In the genomic region with DNA sequence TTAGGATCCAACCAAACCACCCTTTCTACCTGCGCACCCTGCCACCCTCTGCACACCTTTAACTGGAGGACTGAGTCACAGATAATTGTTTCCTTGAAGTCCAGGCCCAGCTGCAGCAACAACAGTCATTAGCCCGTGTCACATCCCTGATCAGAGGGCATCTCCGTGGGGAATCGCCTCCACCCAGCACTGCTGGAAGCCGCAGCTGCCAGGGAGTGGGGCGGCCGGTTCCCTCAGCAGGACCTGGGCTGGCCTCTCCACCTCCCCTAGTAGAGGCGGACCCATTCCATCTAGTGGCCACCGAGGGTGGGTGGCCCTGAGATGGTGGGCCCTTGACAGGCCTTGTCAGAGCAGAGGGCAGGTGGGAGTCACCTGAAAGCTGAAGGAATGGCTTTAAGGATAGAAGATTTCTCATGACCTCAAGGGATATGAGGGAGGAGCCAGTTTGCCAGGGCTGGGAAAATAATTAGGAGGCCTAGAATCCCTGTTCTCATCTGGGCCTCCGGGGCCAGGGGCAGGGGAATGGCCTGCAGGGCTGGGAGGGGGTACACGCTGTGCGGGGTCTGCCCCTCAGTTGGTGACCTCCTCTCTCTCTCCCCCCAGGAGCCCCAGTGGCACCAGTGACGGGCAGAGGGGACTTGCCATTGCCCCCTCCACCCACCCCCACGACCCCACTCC, we compare ENCODE assay signal across 2 cellular contexts.
TF ChIP-seq lines count a peak whose summit lies in the region.

No MANE protein-coding gene starts in this region.

TF ChIP-seq in GM12878, 131 proteins besides CTCF, POLR2A, EP300 and RAD21 (continues in another document):
- TF ChIP-seq SMAD5 (IDR thresholded peaks at IDR 0.05; ENCODE audit: low read depth) (no peak), YBX1 (IDR thresholded peaks at IDR 0.05) (no peak), TCF7 (IDR thresholded peaks at IDR 0.05; ENCODE audit: borderline replicate concordance) (no peak), MTA3 (IDR thresholded peaks at IDR 0.05; ENCODE audit: borderline replicate concordance, low read length) (no peak), SIX5 (IDR thresholded peaks at IDR 0.05; ENCODE audit: low read depth, low read length, severe bottlenecking) (no peak), MYC (IDR thresholded peaks at IDR 0.05; ENCODE audit: insufficient read depth, insufficient read length, insufficient replicate concordance, low read length, severe bottlenecking) (no peak), JUNB (IDR thresholded peaks at IDR 0.05) (no peak), CBFB (IDR thresholded peaks at IDR 0.05; ENCODE audit: low read depth) (no peak), CEBPB (IDR thresholded peaks at IDR 0.05; ENCODE audit: borderline replicate concordance in 1 of 2, low read depth in 2 of 2, low read length in 2 of 2) (no peak), HDGF (IDR thresholded peaks at IDR 0.05) (no peak), SRF (IDR thresholded peaks at IDR 0.05; ENCODE audit: low read depth in 2 of 2, low read length in 2 of 2) (no peak), CHD2 (IDR thresholded peaks at IDR 0.05; ENCODE audit: borderline replicate concordance, low read depth, low read length) (no peak), RAD51 (IDR thresholded peaks at IDR 0.05) (no peak), RELA (IDR thresholded peaks at IDR 0.05; ENCODE audit: borderline replicate concordance, partially characterized antibody) (no peak)
- TF ChIP-seq, protein P1, sequence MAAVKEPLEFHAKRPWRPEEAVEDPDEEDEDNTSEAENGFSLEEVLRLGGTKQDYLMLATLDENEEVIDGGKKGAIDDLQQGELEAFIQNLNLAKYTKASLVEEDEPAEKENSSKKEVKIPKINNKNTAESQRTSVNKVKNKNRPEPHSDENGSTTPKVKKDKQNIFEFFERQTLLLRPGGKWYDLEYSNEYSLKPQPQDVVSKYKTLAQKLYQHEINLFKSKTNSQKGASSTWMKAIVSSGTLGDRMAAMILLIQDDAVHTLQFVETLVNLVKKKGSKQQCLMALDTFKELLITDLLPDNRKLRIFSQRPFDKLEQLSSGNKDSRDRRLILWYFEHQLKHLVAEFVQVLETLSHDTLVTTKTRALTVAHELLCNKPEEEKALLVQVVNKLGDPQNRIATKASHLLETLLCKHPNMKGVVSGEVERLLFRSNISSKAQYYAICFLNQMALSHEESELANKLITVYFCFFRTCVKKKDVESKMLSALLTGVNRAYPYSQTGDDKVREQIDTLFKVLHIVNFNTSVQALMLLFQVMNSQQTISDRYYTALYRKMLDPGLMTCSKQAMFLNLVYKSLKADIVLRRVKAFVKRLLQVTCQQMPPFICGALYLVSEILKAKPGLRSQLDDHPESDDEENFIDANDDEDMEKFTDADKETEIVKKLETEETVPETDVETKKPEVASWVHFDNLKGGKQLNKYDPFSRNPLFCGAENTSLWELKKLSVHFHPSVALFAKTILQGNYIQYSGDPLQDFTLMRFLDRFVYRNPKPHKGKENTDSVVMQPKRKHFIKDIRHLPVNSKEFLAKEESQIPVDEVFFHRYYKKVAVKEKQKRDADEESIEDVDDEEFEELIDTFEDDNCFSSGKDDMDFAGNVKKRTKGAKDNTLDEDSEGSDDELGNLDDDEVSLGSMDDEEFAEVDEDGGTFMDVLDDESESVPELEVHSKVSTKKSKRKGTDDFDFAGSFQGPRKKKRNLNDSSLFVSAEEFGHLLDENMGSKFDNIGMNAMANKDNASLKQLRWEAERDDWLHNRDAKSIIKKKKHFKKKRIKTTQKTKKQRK (IDR thresholded peaks at IDR 0.05; ENCODE audit: low read depth, low read length): no peak
- TF ChIP-seq, protein P2, sequence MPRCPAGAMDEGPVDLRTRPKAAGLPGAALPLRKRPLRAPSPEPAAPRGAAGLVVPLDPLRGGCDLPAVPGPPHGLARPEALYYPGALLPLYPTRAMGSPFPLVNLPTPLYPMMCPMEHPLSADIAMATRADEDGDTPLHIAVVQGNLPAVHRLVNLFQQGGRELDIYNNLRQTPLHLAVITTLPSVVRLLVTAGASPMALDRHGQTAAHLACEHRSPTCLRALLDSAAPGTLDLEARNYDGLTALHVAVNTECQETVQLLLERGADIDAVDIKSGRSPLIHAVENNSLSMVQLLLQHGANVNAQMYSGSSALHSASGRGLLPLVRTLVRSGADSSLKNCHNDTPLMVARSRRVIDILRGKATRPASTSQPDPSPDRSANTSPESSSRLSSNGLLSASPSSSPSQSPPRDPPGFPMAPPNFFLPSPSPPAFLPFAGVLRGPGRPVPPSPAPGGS (IDR thresholded peaks at IDR 0.05; ENCODE audit: borderline replicate concordance, insufficient read depth, low read depth, low read length, poor library complexity, severe bottlenecking): no peak
- TF ChIP-seq, protein P3, sequence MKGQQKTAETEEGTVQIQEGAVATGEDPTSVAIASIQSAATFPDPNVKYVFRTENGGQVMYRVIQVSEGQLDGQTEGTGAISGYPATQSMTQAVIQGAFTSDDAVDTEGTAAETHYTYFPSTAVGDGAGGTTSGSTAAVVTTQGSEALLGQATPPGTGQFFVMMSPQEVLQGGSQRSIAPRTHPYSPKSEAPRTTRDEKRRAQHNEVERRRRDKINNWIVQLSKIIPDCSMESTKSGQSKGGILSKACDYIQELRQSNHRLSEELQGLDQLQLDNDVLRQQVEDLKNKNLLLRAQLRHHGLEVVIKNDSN (IDR thresholded peaks at IDR 0.05; ENCODE audit: borderline replicate concordance, extremely low read length, insufficient read depth, low read depth, low read length): no peak
- TF ChIP-seq, protein P4, sequence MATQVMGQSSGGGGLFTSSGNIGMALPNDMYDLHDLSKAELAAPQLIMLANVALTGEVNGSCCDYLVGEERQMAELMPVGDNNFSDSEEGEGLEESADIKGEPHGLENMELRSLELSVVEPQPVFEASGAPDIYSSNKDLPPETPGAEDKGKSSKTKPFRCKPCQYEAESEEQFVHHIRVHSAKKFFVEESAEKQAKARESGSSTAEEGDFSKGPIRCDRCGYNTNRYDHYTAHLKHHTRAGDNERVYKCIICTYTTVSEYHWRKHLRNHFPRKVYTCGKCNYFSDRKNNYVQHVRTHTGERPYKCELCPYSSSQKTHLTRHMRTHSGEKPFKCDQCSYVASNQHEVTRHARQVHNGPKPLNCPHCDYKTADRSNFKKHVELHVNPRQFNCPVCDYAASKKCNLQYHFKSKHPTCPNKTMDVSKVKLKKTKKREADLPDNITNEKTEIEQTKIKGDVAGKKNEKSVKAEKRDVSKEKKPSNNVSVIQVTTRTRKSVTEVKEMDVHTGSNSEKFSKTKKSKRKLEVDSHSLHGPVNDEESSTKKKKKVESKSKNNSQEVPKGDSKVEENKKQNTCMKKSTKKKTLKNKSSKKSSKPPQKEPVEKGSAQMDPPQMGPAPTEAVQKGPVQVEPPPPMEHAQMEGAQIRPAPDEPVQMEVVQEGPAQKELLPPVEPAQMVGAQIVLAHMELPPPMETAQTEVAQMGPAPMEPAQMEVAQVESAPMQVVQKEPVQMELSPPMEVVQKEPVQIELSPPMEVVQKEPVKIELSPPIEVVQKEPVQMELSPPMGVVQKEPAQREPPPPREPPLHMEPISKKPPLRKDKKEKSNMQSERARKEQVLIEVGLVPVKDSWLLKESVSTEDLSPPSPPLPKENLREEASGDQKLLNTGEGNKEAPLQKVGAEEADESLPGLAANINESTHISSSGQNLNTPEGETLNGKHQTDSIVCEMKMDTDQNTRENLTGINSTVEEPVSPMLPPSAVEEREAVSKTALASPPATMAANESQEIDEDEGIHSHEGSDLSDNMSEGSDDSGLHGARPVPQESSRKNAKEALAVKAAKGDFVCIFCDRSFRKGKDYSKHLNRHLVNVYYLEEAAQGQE (IDR thresholded peaks at IDR 0.05; ENCODE audit: low read depth, low read length): no peak

TF ChIP-seq in HEK293T, 16 proteins besides CTCF, POLR2A, EP300 and RAD21:
- TF ChIP-seq NFRKB (IDR thresholded peaks at IDR 0.05): no peak
- TF ChIP-seq FOXA1 (IDR thresholded peaks at IDR 0.05): no peak
- no peak for TF ChIP-seq TARDBP (IDR thresholded peaks at IDR 0.05)
- TF ChIP-seq ZNF384 (IDR thresholded peaks at IDR 0.05): no peak
- TF ChIP-seq, protein P5, sequence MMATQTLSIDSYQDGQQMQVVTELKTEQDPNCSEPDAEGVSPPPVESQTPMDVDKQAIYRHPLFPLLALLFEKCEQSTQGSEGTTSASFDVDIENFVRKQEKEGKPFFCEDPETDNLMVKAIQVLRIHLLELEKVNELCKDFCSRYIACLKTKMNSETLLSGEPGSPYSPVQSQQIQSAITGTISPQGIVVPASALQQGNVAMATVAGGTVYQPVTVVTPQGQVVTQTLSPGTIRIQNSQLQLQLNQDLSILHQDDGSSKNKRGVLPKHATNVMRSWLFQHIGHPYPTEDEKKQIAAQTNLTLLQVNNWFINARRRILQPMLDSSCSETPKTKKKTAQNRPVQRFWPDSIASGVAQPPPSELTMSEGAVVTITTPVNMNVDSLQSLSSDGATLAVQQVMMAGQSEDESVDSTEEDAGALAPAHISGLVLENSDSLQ (IDR thresholded peaks at IDR 0.05): no peak
